Comparison of ENCODE assay signal across 20 cellular contexts in the genomic region with DNA sequence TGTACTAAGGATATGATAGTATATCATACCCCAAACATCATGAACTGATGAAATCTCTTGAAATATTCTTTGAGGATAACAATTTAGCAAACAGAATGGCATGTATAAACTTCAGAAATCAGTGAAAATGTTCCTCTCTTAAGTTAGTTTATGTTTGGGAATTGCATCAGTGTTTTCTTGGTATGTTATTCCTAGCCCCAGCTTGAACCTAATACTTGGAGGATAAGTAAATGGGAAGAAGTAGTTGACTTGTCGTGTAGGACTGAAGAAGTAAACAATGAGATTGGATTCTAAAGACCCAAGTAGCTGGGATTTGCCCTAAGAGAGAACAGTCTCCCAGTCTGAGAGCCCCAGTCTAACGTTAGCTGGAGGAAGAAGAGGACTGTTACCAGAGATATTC.
A peak's percentile ranks its signal among the peaks of the same experiment; 100 is the strongest.
DNase-seq lines count a peak whose midpoint lies in the region; TF ChIP-seq lines count a peak whose summit lies in the region.
"Had no signal": no experiment of that assay in that cellular context is flagged by ENCODE, and none has a peak within 500 bp of the region (broad histone marks: within the 10 kb centered on the region; RNA-seq: fewer than 3 reads in every experiment).

No MANE protein-coding gene starts in this region.

- H3K9ac ChIP-seq in adipocyte (ENCODE audit: low read length) (no peak overlapping the region), colonic mucosa (ENCODE audit: low read depth in 2 of 2, low read length in 2 of 2) (no peak overlapping the region)
- H3K9ac ChIP-seq: BLaER1, GM23248 had no signal

- no peaks in the 10 kb centered on the region for H3K4me1 Mint-ChIP-seq in activated CD4-positive, alpha-beta T cell treated with anti-CD3 and anti-CD28 coated beads, Interleukin-2, amount 10 ng/mL, durations not matched to agents 24 days and 14 days
- H3K4me1 Mint-ChIP-seq: CD14-positive monocyte; CD4-positive, alpha-beta memory T cell had no signal

- H3K4me1 ChIP-seq in adipocyte (ENCODE audit: control insufficient read depth, insufficient read depth, low read length) = no peaks in the 10 kb centered on the region
- H3K4me1 ChIP-seq in colonic mucosa = no peaks in the 10 kb centered on the region
- H3K4me1 ChIP-seq: BLaER1 had no signal

- DNase-seq in AG09319 (ENCODE audit: extremely low read depth, low read depth) = peak; percentile 40
- peak; percentile 93 for DNase-seq in adipocyte (ENCODE audit: low read depth)
- peak; percentile 99 for DNase-seq in dedifferentiated amniotic fluid mesenchymal stem cell (ENCODE audit: extremely low spot score)
- peak; percentile 44 for DNase-seq in fibroblast of villous mesenchyme (ENCODE audit: low read depth)
- DNase-seq in NCI-H345 (lab: John Stamatoyannopoulos, UW) = no peak
- DNase-seq in colonic mucosa = no peak
- no peak for DNase-seq in activated CD4-positive, alpha-beta T cell treated with anti-CD3 and anti-CD28 coated beads, Interleukin-2, amount 10 ng/mL, durations not matched to agents 24 days and 14 days
- DNase-seq in NOMO-1 treated with dmso at 0.1 percent for 144 hours (lab: John Stamatoyannopoulos, UW; ENCODE audit: unreplicated experiment) = no peak
- DNase-seq: 8988T; AML-193; CD4-positive, alpha-beta memory T cell; DMS153; DMS79; GF-D8; GM23248; HCEC 1CT had no signal

- intact Hi-C loops in colonic mucosa (cut with DNase I) = no loop called here
- intact Hi-C loops in activated CD4-positive, alpha-beta T cell treated with anti-CD3 and anti-CD28 coated beads, Interleukin-2, amount 10 ng/mL, durations not matched to agents 24 days and 14 days (cut with micrococcal nuclease) = no loop called here

- no peaks in the 10 kb centered on the region for H3K36me3 ChIP-seq in adipocyte (ENCODE audit: control insufficient read depth, insufficient read depth, low read length, severe bottlenecking)
- H3K36me3 ChIP-seq in colonic mucosa = no peaks in the 10 kb centered on the region
- H3K36me3 ChIP-seq: BLaER1 had no signal

- H3K9me3 ChIP-seq in adipocyte (ENCODE audit: control insufficient read depth, low read length) (no peaks in the 10 kb centered on the region), colonic mucosa (no peaks in the 10 kb centered on the region)
- H3K9me3 ChIP-seq: BLaER1 had no signal

- H3K36me3 Mint-ChIP-seq in activated CD4-positive, alpha-beta T cell treated with anti-CD3 and anti-CD28 coated beads, Interleukin-2, amount 10 ng/mL, durations not matched to agents 24 days and 14 days (ENCODE audit: low read depth) = no peaks in the 10 kb centered on the region
- H3K36me3 Mint-ChIP-seq: CD14-positive monocyte; CD4-positive, alpha-beta memory T cell had no signal

- H3K9me3 Mint-ChIP-seq in activated CD4-positive, alpha-beta T cell treated with anti-CD3 and anti-CD28 coated beads, Interleukin-2, amount 10 ng/mL, durations not matched to agents 24 days and 14 days = no peaks in the 10 kb centered on the region

- no peaks in the 10 kb centered on the region for H3K27me3 Mint-ChIP-seq in activated CD4-positive, alpha-beta T cell treated with anti-CD3 and anti-CD28 coated beads, Interleukin-2, amount 10 ng/mL, durations not matched to agents 24 days and 14 days
- H3K27me3 Mint-ChIP-seq: CD4-positive, alpha-beta memory T cell had no signal

- H3K27me3 ChIP-seq in adipocyte (replicated peaks; ENCODE audit: control insufficient read depth, insufficient read depth, low read length) (no peaks in the 10 kb centered on the region), colonic mucosa (no peaks in the 10 kb centered on the region)
- H3K27me3 ChIP-seq: BLaER1 had no signal

- no peak overlapping the region for H3K27ac ChIP-seq in colonic mucosa
- H3K27ac ChIP-seq: BLaER1, GM23248, HL-60 had no signal

- H3K4me3 ChIP-seq in adipocyte (ENCODE audit: low read length) (no peak overlapping the region), fibroblast of villous mesenchyme (ENCODE audit: low read depth, low read length) (no peak overlapping the region), colonic mucosa (no peak overlapping the region)
- H3K4me3 ChIP-seq: BLaER1, GM23248, K562 had no signal

- no peak overlapping the region for H3K27ac Mint-ChIP-seq in activated CD4-positive, alpha-beta T cell treated with anti-CD3 and anti-CD28 coated beads, Interleukin-2, amount 10 ng/mL, durations not matched to agents 24 days and 14 days
- H3K27ac Mint-ChIP-seq: CD14-positive monocyte; CD4-positive, alpha-beta memory T cell had no signal

- TF ChIP-seq CTCF in AG09319 (IDR thresholded peaks at IDR 0.05; ENCODE audit: low read depth, low read length) (no peak), fibroblast of villous mesenchyme (IDR thresholded peaks at IDR 0.05; ENCODE audit: insufficient read depth, low read depth, low read length) (no peak), colonic mucosa (IDR thresholded peaks at IDR 0.05) (no peak)

- no peak overlapping the region for H3K4me3 Mint-ChIP-seq in activated CD4-positive, alpha-beta T cell treated with anti-CD3 and anti-CD28 coated beads, Interleukin-2, amount 10 ng/mL, durations not matched to agents 24 days and 14 days
- H3K4me3 Mint-ChIP-seq: CD14-positive monocyte; CD4-positive, alpha-beta memory T cell had no signal

Comparison
In these comparisons a context has a peak if more than half of its experiments do, and no peak if none do; other contexts are left out.
1. DNase-seq: peak in AG09319 (single experiment), adipocyte (single experiment), dedifferentiated amniotic fluid mesenchymal stem cell (single experiment) and fibroblast of villous mesenchyme (single experiment); none in NCI-H345 (single experiment), colonic mucosa (single experiment), activated CD4-positive, alpha-beta T cell treated with anti-CD3 and anti-CD28 coated beads, Interleukin-2, amount 10 ng/mL, durations not matched to agents 24 days and 14 days (single experiment) and NOMO-1 treated with dmso at 0.1 percent for 144 hours (single experiment).